In genomic region chr2:39483530-39483929, GRCh38 we compare ENCODE assay signal across 24 cellular contexts. TPM values are rescaled to one million over a fixed set of nuclear protein-coding genes. Genes with fewer than 3 reads are reported as not detected.
DNase-seq lines count a peak whose midpoint lies in the region; ATAC-seq and TF ChIP-seq lines count a peak whose summit lies in the region.
"Had no signal": no experiment of that assay in that cellular context is flagged by ENCODE, and none has a peak within 500 bp of the region (broad histone marks: within the 10 kb centered on the region; RNA-seq: fewer than 3 reads in every experiment).

No MANE protein-coding gene starts in this region.

- no peaks in the 10 kb centered on the region for H3K27me3 ChIP-seq in mesenchymal stem cell (ENCODE audit: control insufficient read depth in 1 of 2, insufficient read depth in 1 of 2, low read length in 2 of 2)
- H3K27me3 ChIP-seq: body of pancreas, pancreas, SJCRH30, transverse colon had no signal

- no peak overlapping the region for H3K27ac ChIP-seq in mesenchymal stem cell (ENCODE audit: low read length, poor library complexity, severe bottlenecking)
- H3K27ac ChIP-seq: body of pancreas, pancreas, SJCRH30, transverse colon had no signal

- H3K4me1 ChIP-seq in mesenchymal stem cell (ENCODE audit: control insufficient read depth, insufficient read depth, low read depth, low read length), result peaks cover 4% of the 10 kb centered on the region
- H3K4me1 ChIP-seq: body of pancreas had no signal

- no peak overlapping the region for H4K91ac ChIP-seq in mesenchymal stem cell (ENCODE audit: low read length)

- H3K27ac Mint-ChIP-seq in WTC11 (peak overlapping the region; percentile 77), naive B cell (peak overlapping the region in 2 of 6 donors; percentile 4 to 50)
- H3K27ac Mint-ChIP-seq: activated naive CD8-positive, alpha-beta T cell treated with anti-CD3 and anti-CD28 coated beads for 36 hours; activated T-helper 1 cell treated with anti-CD3 and anti-CD28 coated beads, Interleukin-12 subunit alpha, Interleukin-12 subunit beta, Interleukin-2, Interleukin-4 antibody, amounts not matched to agents 30 ng/mL and 10 ng/mL and 1 ng/mL, durations not matched to agents 14 hours and 24 hours and 36 hours; dendritic cell treated with granulocyte-macrophage colony-stimulating factor and Interleukin-4, amounts not matched to agents 40 ng/mL and 50 ng/mL, for 4 days; memory B cell; natural killer cell; stimulated activated naive CD8-positive, alpha-beta T cell treated with anti-CD3 and anti-CD28 coated beads, Interleukin-15, Interleukin-2, amounts not matched to agents 100 ng/mL and 50 ng/mL, for 24 hours had no signal

- no peak overlapping the region for H3K4ac ChIP-seq in mesenchymal stem cell (ENCODE audit: low read depth in 1 of 2, low read length in 2 of 2)

- no peak overlapping the region for H3K4me2 ChIP-seq in mesenchymal stem cell (ENCODE audit: low read length, poor library complexity, severe bottlenecking)

- no peak overlapping the region for H2BK15ac ChIP-seq in mesenchymal stem cell (ENCODE audit: low read depth, poor library complexity, severe bottlenecking)

- H3K36me3 Mint-ChIP-seq in WTC11 (0 out of 2 replicates have a peak, but pooled peaks cover 2% of the 10 kb centered on the region), naive B cell (peaks cover 0 to 4% of the 10 kb centered on the region in 2 donors)
- H3K36me3 Mint-ChIP-seq: memory B cell, natural killer cell had no signal

- H4K8ac ChIP-seq in mesenchymal stem cell (ENCODE audit: low read length), result no peak overlapping the region

- no peak overlapping the region for H2AK5ac ChIP-seq in mesenchymal stem cell (ENCODE audit: low read length, severe bottlenecking)

- no peak overlapping the region for H3K23ac ChIP-seq in mesenchymal stem cell (ENCODE audit: low read length in 2 of 2)

- no peak overlapping the region for H2BK120ac ChIP-seq in mesenchymal stem cell (ENCODE audit: low read depth, low read length)

- H3K18ac ChIP-seq in mesenchymal stem cell (ENCODE audit: low read depth in 1 of 2, low read length in 2 of 2), result no peak overlapping the region

- H3K4me1 Mint-ChIP-seq in WTC11 (peaks cover 81% of the 10 kb centered on the region), naive B cell (peaks cover 9 to 14% (median 13%) of the 10 kb centered on the region in 3 donors)
- H3K4me1 Mint-ChIP-seq: natural killer cell had no signal

- H2BK5ac ChIP-seq in mesenchymal stem cell (ENCODE audit: low read depth, low read length, poor library complexity, severe bottlenecking), result no peak overlapping the region

- no peak for TF ChIP-seq CTCF in WTC11 (IDR thresholded peaks at IDR 0.05)

- DNase-seq in CMK (ENCODE audit: low read depth) (peak; percentile 5), Kasumi-1 (lab: John Stamatoyannopoulos, UW) (peak; percentile 14 to 35), WTC11 (ENCODE audit: low spot score) (no peak), naive B cell (no peak), GM03348 (ENCODE audit: low spot score) (no peak), mesenchymal stem cell (no peak)
- DNase-seq: activated naive CD8-positive, alpha-beta T cell treated with anti-CD3 and anti-CD28 coated beads for 36 hours; DMS 273 treated with DMSO at 0.1 percent for 48 hours; hypothalamus; Karpas-422; natural killer cell; NCI-H526 treated with DMSO at 0.1 percent for 48 hours; pancreas; PC-3; stimulated activated CD4-positive, alpha-beta T cell treated with anti-CD3 and anti-CD28 coated beads, Interleukin-1b, Interleukin-23, amount 100 ng/mL, for 48 hours; transverse colon had no signal

- H3K9me3 ChIP-seq in mesenchymal stem cell (ENCODE audit: control insufficient read depth, low read length), result no peaks in the 10 kb centered on the region
- H3K9me3 ChIP-seq: body of pancreas, pancreas, SJCRH30, transverse colon had no signal

- H3K9ac ChIP-seq in mesenchymal stem cell (ENCODE audit: low read length), result no peak overlapping the region

- H3K79me1 ChIP-seq in mesenchymal stem cell (replicated peaks; ENCODE audit: low read length, poor library complexity, severe bottlenecking), result no peaks in the 10 kb centered on the region

- H3K14ac ChIP-seq in mesenchymal stem cell (ENCODE audit: low read length in 2 of 2), result no peak overlapping the region

- no peak overlapping the region for H2AFZ ChIP-seq in mesenchymal stem cell (ENCODE audit: low read depth, low read length)

- 6% methylated on average over 1 of the region's 3 CpGs for WGBS in mesenchymal stem cell

- H3K4me3 Mint-ChIP-seq in WTC11, result no peak overlapping the region
- peak overlapping the region in 3 of 8 donors; percentile 7 to 35 (median 10) for H3K4me3 Mint-ChIP-seq in naive B cell
- H3K4me3 Mint-ChIP-seq: activated naive CD8-positive, alpha-beta T cell treated with anti-CD3 and anti-CD28 coated beads for 36 hours; activated T-helper 1 cell treated with anti-CD3 and anti-CD28 coated beads, Interleukin-12 subunit alpha, Interleukin-12 subunit beta, Interleukin-2, Interleukin-4 antibody, amounts not matched to agents 30 ng/mL and 10 ng/mL and 1 ng/mL, durations not matched to agents 14 hours and 24 hours and 36 hours; dendritic cell treated with granulocyte-macrophage colony-stimulating factor and Interleukin-4, amounts not matched to agents 40 ng/mL and 50 ng/mL, for 4 days; memory B cell; natural killer cell; stimulated activated naive CD8-positive, alpha-beta T cell treated with anti-CD3 and anti-CD28 coated beads, Interleukin-15, Interleukin-2, amounts not matched to agents 100 ng/mL and 50 ng/mL, for 24 hours had no signal

- H3K36me3 ChIP-seq in mesenchymal stem cell (ENCODE audit: control insufficient read depth in 1 of 2, insufficient read depth in 2 of 2, low read depth in 1 of 2, low read length in 2 of 2), result no peaks in the 10 kb centered on the region
- H3K36me3 ChIP-seq: pancreas, SJCRH30, transverse colon had no signal

- POLR2A ChIA-PET in WTC11 (lab: Charles Lee), result no interaction called here

- ATAC-seq in WTC11 (no peak), naive B cell (ENCODE audit: low read depth in 2 of 2) (peak; percentile 40), GM19463 (IDR thresholded peaks at IDR 0.05; ENCODE audit: unreplicated experiment) (no peak)
- ATAC-seq: activated CD4-positive, CD25-positive, alpha-beta regulatory T cell treated with anti-CD3 and anti-CD28 coated beads, Interleukin-2, amount 50 U/mL, for 24 hours; body of pancreas; natural killer cell; pancreas; PC-3 had no signal

- CTCF ChIA-PET in WTC11 (lab: Charles Lee), result no interaction called here

- H3K27me3 Mint-ChIP-seq in WTC11 (ENCODE audit: low read depth), result no peaks in the 10 kb centered on the region
- peaks cover 7 to 16% (median 10%) of the 10 kb centered on the region in 3 donors for H3K27me3 Mint-ChIP-seq in naive B cell
- H3K27me3 Mint-ChIP-seq: activated naive CD8-positive, alpha-beta T cell treated with anti-CD3 and anti-CD28 coated beads for 36 hours; stimulated activated naive CD8-positive, alpha-beta T cell treated with anti-CD3 and anti-CD28 coated beads, Interleukin-15, Interleukin-2, amounts not matched to agents 100 ng/mL and 50 ng/mL, for 24 hours had no signal

- no peak overlapping the region for H3K4me3 ChIP-seq in mesenchymal stem cell (ENCODE audit: insufficient read depth in 1 of 2, low read depth in 1 of 2, low read length in 2 of 2)
- H3K4me3 ChIP-seq: body of pancreas, pancreas, SJCRH30, transverse colon had no signal

- H2BK12ac ChIP-seq in mesenchymal stem cell (ENCODE audit: low read length in 2 of 2), result no peak overlapping the region

- no peaks in the 10 kb centered on the region for H3K9me3 Mint-ChIP-seq in WTC11
- peaks cover 0 to 3% (median 0%) of the 10 kb centered on the region in 7 donors for H3K9me3 Mint-ChIP-seq in naive B cell
- H3K9me3 Mint-ChIP-seq: activated naive CD8-positive, alpha-beta T cell treated with anti-CD3 and anti-CD28 coated beads for 36 hours; activated T-helper 1 cell treated with anti-CD3 and anti-CD28 coated beads, Interleukin-12 subunit alpha, Interleukin-12 subunit beta, Interleukin-2, Interleukin-4 antibody, amounts not matched to agents 30 ng/mL and 10 ng/mL and 1 ng/mL, durations not matched to agents 14 hours and 24 hours and 36 hours; memory B cell; natural killer cell; stimulated activated naive CD8-positive, alpha-beta T cell treated with anti-CD3 and anti-CD28 coated beads, Interleukin-15, Interleukin-2, amounts not matched to agents 100 ng/mL and 50 ng/mL, for 24 hours had no signal

TF ChIP-seq in WTC11, 78 proteins besides CTCF, POLR2A, EP300 and RAD21 (continues in another document):
- TF ChIP-seq NR2C2 (CRISPR knock-in tag; IDR thresholded peaks at IDR 0.05) (no peak), IRF1 (CRISPR knock-in tag; IDR thresholded peaks at IDR 0.05) (no peak), SOX15 (CRISPR knock-in tag; IDR thresholded peaks at IDR 0.05) (no peak), NR3C1 (CRISPR knock-in tag; conservative IDR thresholded peaks at IDR 0.05; ENCODE audit: low read depth) (no peak), RELA (CRISPR knock-in tag; IDR thresholded peaks at IDR 0.05; ENCODE audit: borderline replicate concordance) (no peak)
- TF ChIP-seq, protein P1, sequence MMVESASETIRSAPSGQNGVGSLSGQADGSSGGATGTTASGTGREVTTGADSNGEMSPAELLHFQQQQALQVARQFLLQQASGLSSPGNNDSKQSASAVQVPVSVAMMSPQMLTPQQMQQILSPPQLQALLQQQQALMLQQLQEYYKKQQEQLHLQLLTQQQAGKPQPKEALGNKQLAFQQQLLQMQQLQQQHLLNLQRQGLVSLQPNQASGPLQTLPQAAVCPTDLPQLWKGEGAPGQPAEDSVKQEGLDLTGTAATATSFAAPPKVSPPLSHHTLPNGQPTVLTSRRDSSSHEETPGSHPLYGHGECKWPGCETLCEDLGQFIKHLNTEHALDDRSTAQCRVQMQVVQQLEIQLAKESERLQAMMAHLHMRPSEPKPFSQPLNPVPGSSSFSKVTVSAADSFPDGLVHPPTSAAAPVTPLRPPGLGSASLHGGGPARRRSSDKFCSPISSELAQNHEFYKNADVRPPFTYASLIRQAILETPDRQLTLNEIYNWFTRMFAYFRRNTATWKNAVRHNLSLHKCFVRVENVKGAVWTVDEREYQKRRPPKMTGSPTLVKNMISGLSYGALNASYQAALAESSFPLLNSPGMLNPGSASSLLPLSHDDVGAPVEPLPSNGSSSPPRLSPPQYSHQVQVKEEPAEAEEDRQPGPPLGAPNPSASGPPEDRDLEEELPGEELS (CRISPR knock-in tag; IDR thresholded peaks at IDR 0.05), result no peak

RNA-seq across cellular contexts. Expression of gene MAP4K3, which starts 46.4 kb away (rescaled TPM):
- total RNA-seq in WTC11 (2021), result 51.6 to 73.2 TPM (median 65.2 TPM) in 3 replicates
- polyA plus RNA-seq in naive B cell (ENCODE audit: low read depth in 6 of 6), result 1 to 10 TPM in 5 of 6 donors, under 1 TPM in 1; 0.76 to 2.9 (median 2.1) TPM
- polyA plus RNA-seq in mesenchymal stem cell (2013, experiment 1 of 2), result 31.1 TPM
- 32.2 TPM for polyA plus RNA-seq in mesenchymal stem cell (2013, experiment 2 of 2)

Comparison
In these comparisons a context has a peak if more than half of its experiments do, and no peak if none do; other contexts are left out.
1. DNase-seq: peak in CMK (single experiment) and Kasumi-1 (2 of 2); none in WTC11 (single experiment), naive B cell (single experiment), GM03348 (single experiment) and mesenchymal stem cell (single experiment).
2. ATAC-seq: peak in naive B cell (2 of 2); none in WTC11 (single experiment) and GM19463 (single experiment).